In the genomic region with DNA sequence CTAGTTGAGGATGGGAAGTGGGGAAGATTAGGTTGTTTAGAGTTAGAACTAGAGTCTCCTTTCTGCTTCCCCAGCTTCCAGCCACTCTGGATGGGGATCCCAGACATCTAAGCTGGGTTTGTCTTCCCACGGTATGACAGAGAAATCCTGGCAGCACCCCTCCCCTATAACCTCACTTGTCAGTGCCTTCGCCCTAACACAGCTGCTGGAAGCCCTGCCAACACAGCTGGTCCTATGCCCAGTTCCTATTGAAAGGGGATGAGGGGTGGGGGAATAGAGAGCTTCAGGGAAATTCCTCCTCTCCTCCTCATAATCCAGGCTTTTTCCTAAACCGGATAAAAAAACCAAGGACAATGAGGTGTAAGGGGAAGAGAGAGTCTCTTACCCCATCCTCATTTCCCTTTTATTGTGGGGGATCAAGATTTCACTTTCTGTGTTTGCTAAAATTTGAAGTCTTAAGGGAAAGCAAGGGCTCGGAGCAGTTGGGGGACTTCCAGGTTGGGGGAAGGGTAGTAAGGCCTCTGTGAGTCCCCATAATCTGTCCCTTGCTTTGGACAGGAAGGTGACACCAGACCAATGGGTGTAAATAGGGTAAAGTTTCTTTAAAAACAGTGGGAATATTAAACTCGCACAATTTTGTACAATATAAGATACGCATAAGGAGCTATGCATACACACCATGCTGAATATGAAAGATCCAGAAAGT, we compare ENCODE assay signal across 3 cellular contexts.
A peak's percentile ranks its signal among the peaks of the same experiment; 100 is the strongest.
TF ChIP-seq lines count a peak whose summit lies in the region.

No MANE protein-coding gene starts in this region.

TF ChIP-seq in HEK293, 187 proteins besides CTCF, POLR2A, EP300 and RAD21:
- TF ChIP-seq ZNF138 (tag by site-specific recombination; IDR thresholded peaks at IDR 0.05; ENCODE audit: borderline replicate concordance) (no peak), PRDM1 (tag by site-specific recombination; IDR thresholded peaks at IDR 0.05) (peak; percentile 64)

TF ChIP-seq in HepG2, 621 proteins besides CTCF, POLR2A, EP300 and RAD21:
- TF ChIP-seq, protein P1, sequence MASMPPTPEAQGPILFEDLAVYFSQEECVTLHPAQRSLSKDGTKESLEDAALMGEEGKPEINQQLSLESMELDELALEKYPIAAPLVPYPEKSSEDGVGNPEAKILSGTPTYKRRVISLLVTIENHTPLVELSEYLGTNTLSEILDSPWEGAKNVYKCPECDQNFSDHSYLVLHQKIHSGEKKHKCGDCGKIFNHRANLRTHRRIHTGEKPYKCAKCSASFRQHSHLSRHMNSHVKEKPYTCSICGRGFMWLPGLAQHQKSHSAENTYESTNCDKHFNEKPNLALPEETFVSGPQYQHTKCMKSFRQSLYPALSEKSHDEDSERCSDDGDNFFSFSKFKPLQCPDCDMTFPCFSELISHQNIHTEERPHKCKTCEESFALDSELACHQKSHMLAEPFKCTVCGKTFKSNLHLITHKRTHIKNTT (CRISPR knock-in tag; IDR thresholded peaks at IDR 0.05), result no peak
- no peak for TF ChIP-seq PCBP1 (IDR thresholded peaks at IDR 0.05; ENCODE audit: borderline replicate concordance, low read depth, low read length)
- no peak for TF ChIP-seq ZSCAN22 (CRISPR knock-in tag; IDR thresholded peaks at IDR 0.05)
- no peak for TF ChIP-seq MBD4 (IDR thresholded peaks at IDR 0.05; ENCODE audit: borderline replicate concordance, low read length)
- TF ChIP-seq ZNF558 (CRISPR knock-in tag; IDR thresholded peaks at IDR 0.05; ENCODE audit: borderline replicate concordance), result no peak
- no peak for TF ChIP-seq RORA (CRISPR knock-in tag; IDR thresholded peaks at IDR 0.05)
- TF ChIP-seq ZFX (CRISPR knock-in tag; IDR thresholded peaks at IDR 0.05; ENCODE audit: low read depth), result no peak
- TF ChIP-seq ZNF24 (IDR thresholded peaks at IDR 0.05), result no peak
- TF ChIP-seq, protein P2, sequence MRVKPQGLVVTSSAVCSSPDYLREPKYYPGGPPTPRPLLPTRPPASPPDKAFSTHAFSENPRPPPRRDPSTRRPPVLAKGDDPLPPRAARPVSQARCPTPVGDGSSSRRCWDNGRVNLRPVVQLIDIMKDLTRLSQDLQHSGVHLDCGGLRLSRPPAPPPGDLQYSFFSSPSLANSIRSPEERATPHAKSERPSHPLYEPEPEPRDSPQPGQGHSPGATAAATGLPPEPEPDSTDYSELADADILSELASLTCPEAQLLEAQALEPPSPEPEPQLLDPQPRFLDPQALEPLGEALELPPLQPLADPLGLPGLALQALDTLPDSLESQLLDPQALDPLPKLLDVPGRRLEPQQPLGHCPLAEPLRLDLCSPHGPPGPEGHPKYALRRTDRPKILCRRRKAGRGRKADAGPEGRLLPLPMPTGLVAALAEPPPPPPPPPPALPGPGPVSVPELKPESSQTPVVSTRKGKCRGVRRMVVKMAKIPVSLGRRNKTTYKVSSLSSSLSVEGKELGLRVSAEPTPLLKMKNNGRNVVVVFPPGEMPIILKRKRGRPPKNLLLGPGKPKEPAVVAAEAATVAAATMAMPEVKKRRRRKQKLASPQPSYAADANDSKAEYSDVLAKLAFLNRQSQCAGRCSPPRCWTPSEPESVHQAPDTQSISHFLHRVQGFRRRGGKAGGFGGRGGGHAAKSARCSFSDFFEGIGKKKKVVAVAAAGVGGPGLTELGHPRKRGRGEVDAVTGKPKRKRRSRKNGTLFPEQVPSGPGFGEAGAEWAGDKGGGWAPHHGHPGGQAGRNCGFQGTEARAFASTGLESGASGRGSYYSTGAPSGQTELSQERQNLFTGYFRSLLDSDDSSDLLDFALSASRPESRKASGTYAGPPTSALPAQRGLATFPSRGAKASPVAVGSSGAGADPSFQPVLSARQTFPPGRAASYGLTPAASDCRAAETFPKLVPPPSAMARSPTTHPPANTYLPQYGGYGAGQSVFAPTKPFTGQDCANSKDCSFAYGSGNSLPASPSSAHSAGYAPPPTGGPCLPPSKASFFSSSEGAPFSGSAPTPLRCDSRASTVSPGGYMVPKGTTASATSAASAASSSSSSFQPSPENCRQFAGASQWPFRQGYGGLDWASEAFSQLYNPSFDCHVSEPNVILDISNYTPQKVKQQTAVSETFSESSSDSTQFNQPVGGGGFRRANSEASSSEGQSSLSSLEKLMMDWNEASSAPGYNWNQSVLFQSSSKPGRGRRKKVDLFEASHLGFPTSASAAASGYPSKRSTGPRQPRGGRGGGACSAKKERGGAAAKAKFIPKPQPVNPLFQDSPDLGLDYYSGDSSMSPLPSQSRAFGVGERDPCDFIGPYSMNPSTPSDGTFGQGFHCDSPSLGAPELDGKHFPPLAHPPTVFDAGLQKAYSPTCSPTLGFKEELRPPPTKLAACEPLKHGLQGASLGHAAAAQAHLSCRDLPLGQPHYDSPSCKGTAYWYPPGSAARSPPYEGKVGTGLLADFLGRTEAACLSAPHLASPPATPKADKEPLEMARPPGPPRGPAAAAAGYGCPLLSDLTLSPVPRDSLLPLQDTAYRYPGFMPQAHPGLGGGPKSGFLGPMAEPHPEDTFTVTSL (CRISPR knock-in tag; IDR thresholded peaks at IDR 0.05; ENCODE audit: borderline replicate concordance), result no peak
- TF ChIP-seq, protein P3, sequence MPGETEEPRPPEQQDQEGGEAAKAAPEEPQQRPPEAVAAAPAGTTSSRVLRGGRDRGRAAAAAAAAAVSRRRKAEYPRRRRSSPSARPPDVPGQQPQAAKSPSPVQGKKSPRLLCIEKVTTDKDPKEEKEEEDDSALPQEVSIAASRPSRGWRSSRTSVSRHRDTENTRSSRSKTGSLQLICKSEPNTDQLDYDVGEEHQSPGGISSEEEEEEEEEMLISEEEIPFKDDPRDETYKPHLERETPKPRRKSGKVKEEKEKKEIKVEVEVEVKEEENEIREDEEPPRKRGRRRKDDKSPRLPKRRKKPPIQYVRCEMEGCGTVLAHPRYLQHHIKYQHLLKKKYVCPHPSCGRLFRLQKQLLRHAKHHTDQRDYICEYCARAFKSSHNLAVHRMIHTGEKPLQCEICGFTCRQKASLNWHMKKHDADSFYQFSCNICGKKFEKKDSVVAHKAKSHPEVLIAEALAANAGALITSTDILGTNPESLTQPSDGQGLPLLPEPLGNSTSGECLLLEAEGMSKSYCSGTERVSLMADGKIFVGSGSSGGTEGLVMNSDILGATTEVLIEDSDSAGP (CRISPR knock-in tag; IDR thresholded peaks at IDR 0.05; ENCODE audit: borderline replicate concordance), result no peak

TF ChIP-seq in SK-N-SH, 30 proteins besides CTCF, POLR2A, EP300 and RAD21:
- TF ChIP-seq SMC3 (IDR thresholded peaks at IDR 0.05; ENCODE audit: low read depth, low read length) (no peak), GATA2 (CRISPR knock-in tag; IDR thresholded peaks at IDR 0.05) (no peak)
- TF ChIP-seq, protein P4, sequence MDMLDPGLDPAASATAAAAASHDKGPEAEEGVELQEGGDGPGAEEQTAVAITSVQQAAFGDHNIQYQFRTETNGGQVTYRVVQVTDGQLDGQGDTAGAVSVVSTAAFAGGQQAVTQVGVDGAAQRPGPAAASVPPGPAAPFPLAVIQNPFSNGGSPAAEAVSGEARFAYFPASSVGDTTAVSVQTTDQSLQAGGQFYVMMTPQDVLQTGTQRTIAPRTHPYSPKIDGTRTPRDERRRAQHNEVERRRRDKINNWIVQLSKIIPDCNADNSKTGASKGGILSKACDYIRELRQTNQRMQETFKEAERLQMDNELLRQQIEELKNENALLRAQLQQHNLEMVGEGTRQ (IDR thresholded peaks at IDR 0.05; ENCODE audit: borderline replicate concordance, low read depth, low read length), result no peak
